In the genomic region with DNA sequence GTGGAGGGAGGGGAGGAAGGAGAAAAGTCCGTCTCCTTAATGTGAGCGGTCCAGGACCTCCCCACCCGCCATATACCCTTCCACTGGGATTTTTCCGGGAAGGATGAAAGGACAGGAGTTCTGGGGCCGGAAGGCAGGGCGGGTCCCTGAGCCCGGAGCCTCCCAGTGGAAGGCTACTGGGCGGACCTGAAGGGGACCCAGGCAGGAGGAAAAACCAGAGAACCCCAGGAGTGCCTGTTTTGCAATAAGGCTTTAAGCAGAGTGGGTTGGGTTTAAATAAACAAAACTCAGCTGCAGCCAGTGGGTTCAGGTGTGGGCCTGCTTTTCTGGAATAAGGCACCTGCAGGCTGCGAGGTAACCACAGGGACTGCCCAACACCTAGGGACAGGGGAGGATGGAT, we compare ENCODE assay signal across 1 cellular context.
TF ChIP-seq lines count a peak whose summit lies in the region.

No MANE protein-coding gene starts in this region.

TF ChIP-seq in IMR-90, 13 proteins besides CTCF, POLR2A, EP300 and RAD21:
- TF ChIP-seq, protein P1, sequence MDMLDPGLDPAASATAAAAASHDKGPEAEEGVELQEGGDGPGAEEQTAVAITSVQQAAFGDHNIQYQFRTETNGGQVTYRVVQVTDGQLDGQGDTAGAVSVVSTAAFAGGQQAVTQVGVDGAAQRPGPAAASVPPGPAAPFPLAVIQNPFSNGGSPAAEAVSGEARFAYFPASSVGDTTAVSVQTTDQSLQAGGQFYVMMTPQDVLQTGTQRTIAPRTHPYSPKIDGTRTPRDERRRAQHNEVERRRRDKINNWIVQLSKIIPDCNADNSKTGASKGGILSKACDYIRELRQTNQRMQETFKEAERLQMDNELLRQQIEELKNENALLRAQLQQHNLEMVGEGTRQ (IDR thresholded peaks at IDR 0.05; ENCODE audit: low read depth, low read length) = no peak
- TF ChIP-seq CEBPB (IDR thresholded peaks at IDR 0.05; ENCODE audit: low read depth, low read length) = no peak
- TF ChIP-seq, protein P2, sequence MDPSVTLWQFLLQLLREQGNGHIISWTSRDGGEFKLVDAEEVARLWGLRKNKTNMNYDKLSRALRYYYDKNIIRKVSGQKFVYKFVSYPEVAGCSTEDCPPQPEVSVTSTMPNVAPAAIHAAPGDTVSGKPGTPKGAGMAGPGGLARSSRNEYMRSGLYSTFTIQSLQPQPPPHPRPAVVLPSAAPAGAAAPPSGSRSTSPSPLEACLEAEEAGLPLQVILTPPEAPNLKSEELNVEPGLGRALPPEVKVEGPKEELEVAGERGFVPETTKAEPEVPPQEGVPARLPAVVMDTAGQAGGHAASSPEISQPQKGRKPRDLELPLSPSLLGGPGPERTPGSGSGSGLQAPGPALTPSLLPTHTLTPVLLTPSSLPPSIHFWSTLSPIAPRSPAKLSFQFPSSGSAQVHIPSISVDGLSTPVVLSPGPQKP (IDR thresholded peaks at IDR 0.05; ENCODE audit: borderline replicate concordance, low read depth, low read length) = no peak
- TF ChIP-seq RCOR1 (IDR thresholded peaks at IDR 0.05; ENCODE audit: insufficient replicate concordance, low read length) = no peak
- TF ChIP-seq NFE2L2 (IDR thresholded peaks at IDR 0.05; ENCODE audit: low read depth, low read length) = no peak
- no peak for TF ChIP-seq FOS (IDR thresholded peaks at IDR 0.05; ENCODE audit: low read depth, low read length)
- TF ChIP-seq MXI1 (IDR thresholded peaks at IDR 0.05; ENCODE audit: borderline replicate concordance, low read depth, low read length) = no peak
- no peak for TF ChIP-seq SMC3 (IDR thresholded peaks at IDR 0.05; ENCODE audit: low read depth, low read length)
- no peak for TF ChIP-seq MAFK (IDR thresholded peaks at IDR 0.05; ENCODE audit: low read depth, low read length)
- no peak for TF ChIP-seq CHD1 (IDR thresholded peaks at IDR 0.05; ENCODE audit: low read depth, low read length)
- TF ChIP-seq RFX5 (IDR thresholded peaks at IDR 0.05; ENCODE audit: low read depth, low read length) = no peak
- no peak for TF ChIP-seq BHLHE40 (IDR thresholded peaks at IDR 0.05; ENCODE audit: low read depth, low read length)
- no peak for TF ChIP-seq MAZ (IDR thresholded peaks at IDR 0.05; ENCODE audit: borderline replicate concordance, low read depth, low read length)
